Comparison of ENCODE assay signal across 1 cellular context in genomic region chr11:506950-507726, GRCh38.
TF ChIP-seq lines count a peak whose summit lies in the region.

Gene RNH1, minus strand, starts transcription at chr11:507242. Its CDS starts 5,080 bp downstream, at chr11:502162.

TF ChIP-seq in K562, 482 proteins besides CTCF, POLR2A, EP300 and RAD21 (continued from another document):
- TF ChIP-seq PKNOX1 (IDR thresholded peaks at IDR 0.05): peak; percentile 79
- 0 out of 2 replicates have a peak, but pooled peaks have one; percentile 58 for TF ChIP-seq NR3C1 (CRISPR knock-in tag; IDR thresholded peaks at IDR 0.05)
- TF ChIP-seq SP1 (CRISPR knock-in tag; IDR thresholded peaks at IDR 0.05): peak; percentile 77; the same call in 1 of the 2 replicates
- TF ChIP-seq L3MBTL2 (IDR thresholded peaks at IDR 0.05): peak; percentile 85
- no peak for TF ChIP-seq ZNF696 (CRISPR knock-in tag; conservative IDR thresholded peaks at IDR 0.05)
- TF ChIP-seq NR0B1 (IDR thresholded peaks at IDR 0.05; ENCODE audit: partially characterized antibody): no peak
- TF ChIP-seq U2AF1 (optimal IDR thresholded peaks at IDR 0.05; ENCODE audit: low read depth, low read length): no peak
- no peak; the same call in 1 of the 2 replicates for TF ChIP-seq NFIC (IDR thresholded peaks at IDR 0.05)
- peak; percentile 58 for TF ChIP-seq KDM5B (IDR thresholded peaks at IDR 0.05; ENCODE audit: insufficient replicate concordance, low read depth, low read length)
- no peak for TF ChIP-seq ZNF77 (CRISPR knock-in tag; IDR thresholded peaks at IDR 0.05)
- no peak for TF ChIP-seq WHSC1 (IDR thresholded peaks at IDR 0.05; ENCODE audit: low read length)
- TF ChIP-seq KLF13 (tag; IDR thresholded peaks at IDR 0.05; ENCODE audit: borderline replicate concordance, low read depth): no peak
- TF ChIP-seq, protein P1, sequence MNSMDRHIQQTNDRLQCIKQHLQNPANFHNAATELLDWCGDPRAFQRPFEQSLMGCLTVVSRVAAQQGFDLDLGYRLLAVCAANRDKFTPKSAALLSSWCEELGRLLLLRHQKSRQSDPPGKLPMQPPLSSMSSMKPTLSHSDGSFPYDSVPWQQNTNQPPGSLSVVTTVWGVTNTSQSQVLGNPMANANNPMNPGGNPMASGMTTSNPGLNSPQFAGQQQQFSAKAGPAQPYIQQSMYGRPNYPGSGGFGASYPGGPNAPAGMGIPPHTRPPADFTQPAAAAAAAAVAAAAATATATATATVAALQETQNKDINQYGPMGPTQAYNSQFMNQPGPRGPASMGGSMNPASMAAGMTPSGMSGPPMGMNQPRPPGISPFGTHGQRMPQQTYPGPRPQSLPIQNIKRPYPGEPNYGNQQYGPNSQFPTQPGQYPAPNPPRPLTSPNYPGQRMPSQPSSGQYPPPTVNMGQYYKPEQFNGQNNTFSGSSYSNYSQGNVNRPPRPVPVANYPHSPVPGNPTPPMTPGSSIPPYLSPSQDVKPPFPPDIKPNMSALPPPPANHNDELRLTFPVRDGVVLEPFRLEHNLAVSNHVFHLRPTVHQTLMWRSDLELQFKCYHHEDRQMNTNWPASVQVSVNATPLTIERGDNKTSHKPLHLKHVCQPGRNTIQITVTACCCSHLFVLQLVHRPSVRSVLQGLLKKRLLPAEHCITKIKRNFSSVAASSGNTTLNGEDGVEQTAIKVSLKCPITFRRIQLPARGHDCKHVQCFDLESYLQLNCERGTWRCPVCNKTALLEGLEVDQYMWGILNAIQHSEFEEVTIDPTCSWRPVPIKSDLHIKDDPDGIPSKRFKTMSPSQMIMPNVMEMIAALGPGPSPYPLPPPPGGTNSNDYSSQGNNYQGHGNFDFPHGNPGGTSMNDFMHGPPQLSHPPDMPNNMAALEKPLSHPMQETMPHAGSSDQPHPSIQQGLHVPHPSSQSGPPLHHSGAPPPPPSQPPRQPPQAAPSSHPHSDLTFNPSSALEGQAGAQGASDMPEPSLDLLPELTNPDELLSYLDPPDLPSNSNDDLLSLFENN (IDR thresholded peaks at IDR 0.05; ENCODE audit: low read depth in 2 of 2, low read length in 2 of 2): no peak
- TF ChIP-seq RBBP5 (IDR thresholded peaks at IDR 0.05; ENCODE audit: borderline replicate concordance, insufficient read depth, low read length, poor library complexity, severe bottlenecking): peak; percentile 46
- TF ChIP-seq MAZ (CRISPR knock-in tag; conservative IDR thresholded peaks at IDR 0.05 in 1 of 2, IDR thresholded peaks at IDR 0.05 in 1 of 2): peak in 1 of 2 experiments; percentile 88; a peak in 2 of 4 replicates
- no peak for TF ChIP-seq ZSCAN29 (IDR thresholded peaks at IDR 0.05)
- peak; percentile 65; the same call in 1 of the 2 replicates for TF ChIP-seq E2F1 (CRISPR knock-in tag; IDR thresholded peaks at IDR 0.05)
- TF ChIP-seq, protein P2, sequence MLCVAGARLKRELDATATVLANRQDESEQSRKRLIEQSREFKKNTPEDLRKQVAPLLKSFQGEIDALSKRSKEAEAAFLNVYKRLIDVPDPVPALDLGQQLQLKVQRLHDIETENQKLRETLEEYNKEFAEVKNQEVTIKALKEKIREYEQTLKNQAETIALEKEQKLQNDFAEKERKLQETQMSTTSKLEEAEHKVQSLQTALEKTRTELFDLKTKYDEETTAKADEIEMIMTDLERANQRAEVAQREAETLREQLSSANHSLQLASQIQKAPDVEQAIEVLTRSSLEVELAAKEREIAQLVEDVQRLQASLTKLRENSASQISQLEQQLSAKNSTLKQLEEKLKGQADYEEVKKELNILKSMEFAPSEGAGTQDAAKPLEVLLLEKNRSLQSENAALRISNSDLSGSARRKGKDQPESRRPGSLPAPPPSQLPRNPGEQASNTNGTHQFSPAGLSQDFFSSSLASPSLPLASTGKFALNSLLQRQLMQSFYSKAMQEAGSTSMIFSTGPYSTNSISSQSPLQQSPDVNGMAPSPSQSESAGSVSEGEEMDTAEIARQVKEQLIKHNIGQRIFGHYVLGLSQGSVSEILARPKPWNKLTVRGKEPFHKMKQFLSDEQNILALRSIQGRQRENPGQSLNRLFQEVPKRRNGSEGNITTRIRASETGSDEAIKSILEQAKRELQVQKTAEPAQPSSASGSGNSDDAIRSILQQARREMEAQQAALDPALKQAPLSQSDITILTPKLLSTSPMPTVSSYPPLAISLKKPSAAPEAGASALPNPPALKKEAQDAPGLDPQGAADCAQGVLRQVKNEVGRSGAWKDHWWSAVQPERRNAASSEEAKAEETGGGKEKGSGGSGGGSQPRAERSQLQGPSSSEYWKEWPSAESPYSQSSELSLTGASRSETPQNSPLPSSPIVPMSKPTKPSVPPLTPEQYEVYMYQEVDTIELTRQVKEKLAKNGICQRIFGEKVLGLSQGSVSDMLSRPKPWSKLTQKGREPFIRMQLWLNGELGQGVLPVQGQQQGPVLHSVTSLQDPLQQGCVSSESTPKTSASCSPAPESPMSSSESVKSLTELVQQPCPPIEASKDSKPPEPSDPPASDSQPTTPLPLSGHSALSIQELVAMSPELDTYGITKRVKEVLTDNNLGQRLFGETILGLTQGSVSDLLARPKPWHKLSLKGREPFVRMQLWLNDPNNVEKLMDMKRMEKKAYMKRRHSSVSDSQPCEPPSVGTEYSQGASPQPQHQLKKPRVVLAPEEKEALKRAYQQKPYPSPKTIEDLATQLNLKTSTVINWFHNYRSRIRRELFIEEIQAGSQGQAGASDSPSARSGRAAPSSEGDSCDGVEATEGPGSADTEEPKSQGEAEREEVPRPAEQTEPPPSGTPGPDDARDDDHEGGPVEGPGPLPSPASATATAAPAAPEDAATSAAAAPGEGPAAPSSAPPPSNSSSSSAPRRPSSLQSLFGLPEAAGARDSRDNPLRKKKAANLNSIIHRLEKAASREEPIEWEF (CRISPR knock-in tag; IDR thresholded peaks at IDR 0.05): no peak
- TF ChIP-seq HNRNPLL (IDR thresholded peaks at IDR 0.05; ENCODE audit: low read depth, low read length, poor library complexity, severe bottlenecking): no peak
- TF ChIP-seq ZNF239 (CRISPR knock-in tag; IDR thresholded peaks at IDR 0.05): peak; percentile 15; the same call in 1 of the 2 replicates
- no peak for TF ChIP-seq NR2C2 (CRISPR knock-in tag; IDR thresholded peaks at IDR 0.05)
- peak; percentile 48; the same call in 1 of the 2 replicates for TF ChIP-seq NR2C2 (tag; IDR thresholded peaks at IDR 0.05)
- no peak for TF ChIP-seq ZNF398 (CRISPR knock-in tag; IDR thresholded peaks at IDR 0.05)
- no peak for TF ChIP-seq EWSR1 (IDR thresholded peaks at IDR 0.05; ENCODE audit: borderline replicate concordance, low read depth, partially characterized antibody)
- TF ChIP-seq, protein P3, sequence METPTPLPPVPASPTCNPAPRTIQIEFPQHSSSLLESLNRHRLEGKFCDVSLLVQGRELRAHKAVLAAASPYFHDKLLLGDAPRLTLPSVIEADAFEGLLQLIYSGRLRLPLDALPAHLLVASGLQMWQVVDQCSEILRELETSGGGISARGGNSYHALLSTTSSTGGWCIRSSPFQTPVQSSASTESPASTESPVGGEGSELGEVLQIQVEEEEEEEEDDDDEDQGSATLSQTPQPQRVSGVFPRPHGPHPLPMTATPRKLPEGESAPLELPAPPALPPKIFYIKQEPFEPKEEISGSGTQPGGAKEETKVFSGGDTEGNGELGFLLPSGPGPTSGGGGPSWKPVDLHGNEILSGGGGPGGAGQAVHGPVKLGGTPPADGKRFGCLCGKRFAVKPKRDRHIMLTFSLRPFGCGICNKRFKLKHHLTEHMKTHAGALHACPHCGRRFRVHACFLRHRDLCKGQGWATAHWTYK (CRISPR knock-in tag; IDR thresholded peaks at IDR 0.05): peak; percentile 68
- TF ChIP-seq SOX6 (IDR thresholded peaks at IDR 0.05): 0 out of 2 replicates have a peak, but pooled peaks have one; percentile 6
- TF ChIP-seq, protein P4, sequence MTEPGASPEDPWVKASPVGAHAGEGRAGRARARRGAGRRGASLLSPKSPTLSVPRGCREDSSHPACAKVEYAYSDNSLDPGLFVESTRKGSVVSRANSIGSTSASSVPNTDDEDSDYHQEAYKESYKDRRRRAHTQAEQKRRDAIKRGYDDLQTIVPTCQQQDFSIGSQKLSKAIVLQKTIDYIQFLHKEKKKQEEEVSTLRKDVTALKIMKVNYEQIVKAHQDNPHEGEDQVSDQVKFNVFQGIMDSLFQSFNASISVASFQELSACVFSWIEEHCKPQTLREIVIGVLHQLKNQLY (CRISPR knock-in tag; conservative IDR thresholded peaks at IDR 0.05): peak in 1 of 2 experiments; percentile 58; a peak in 1 of 4 replicates
- TF ChIP-seq CREB1 (IDR thresholded peaks at IDR 0.05): no peak
- peak; percentile 11; the same call in 1 of the 2 replicates for TF ChIP-seq CREB1 (CRISPR knock-in tag; IDR thresholded peaks at IDR 0.05)
- peak; percentile 76; the same call in 1 of the 2 replicates for TF ChIP-seq ZNF212 (CRISPR knock-in tag; IDR thresholded peaks at IDR 0.05)
- peak in 1 of 3 experiments; percentile 33 for TF ChIP-seq YY1 (IDR thresholded peaks at IDR 0.05; ENCODE audit: borderline replicate concordance in 1 of 3, control insufficient read depth in 1 of 3, extremely low read depth in 1 of 3, insufficient read depth in 3 of 3, insufficient read length in 1 of 3, insufficient replicate concordance in 2 of 3, low read depth in 1 of 3, low read length in 2 of 3)
- TF ChIP-seq PML (IDR thresholded peaks at IDR 0.05; ENCODE audit: low read length): peak; percentile 32; the same call in 1 of the 2 replicates
- TF ChIP-seq TBL1XR1 (IDR thresholded peaks at IDR 0.05; ENCODE audit: low read length in 2 of 2): no peak
- peak; percentile 80; the same call in 1 of the 2 replicates for TF ChIP-seq KAT7 (CRISPR knock-in tag; IDR thresholded peaks at IDR 0.05; ENCODE audit: borderline replicate concordance)
- no peak for TF ChIP-seq ZKSCAN8 (CRISPR knock-in tag; IDR thresholded peaks at IDR 0.05)
- peak; percentile 72; the same call in 1 of the 2 replicates for TF ChIP-seq KLF6 (CRISPR knock-in tag; IDR thresholded peaks at IDR 0.05; ENCODE audit: borderline replicate concordance)
- TF ChIP-seq, protein P5, sequence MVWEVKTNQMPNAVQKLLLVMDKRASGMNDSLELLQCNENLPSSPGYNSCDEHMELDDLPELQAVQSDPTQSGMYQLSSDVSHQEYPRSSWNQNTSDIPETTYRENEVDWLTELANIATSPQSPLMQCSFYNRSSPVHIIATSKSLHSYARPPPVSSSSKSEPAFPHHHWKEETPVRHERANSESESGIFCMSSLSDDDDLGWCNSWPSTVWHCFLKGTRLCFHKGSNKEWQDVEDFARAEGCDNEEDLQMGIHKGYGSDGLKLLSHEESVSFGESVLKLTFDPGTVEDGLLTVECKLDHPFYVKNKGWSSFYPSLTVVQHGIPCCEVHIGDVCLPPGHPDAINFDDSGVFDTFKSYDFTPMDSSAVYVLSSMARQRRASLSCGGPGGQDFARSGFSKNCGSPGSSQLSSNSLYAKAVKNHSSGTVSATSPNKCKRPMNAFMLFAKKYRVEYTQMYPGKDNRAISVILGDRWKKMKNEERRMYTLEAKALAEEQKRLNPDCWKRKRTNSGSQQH (CRISPR knock-in tag; IDR thresholded peaks at IDR 0.05): peak; percentile 94
- TF ChIP-seq, protein P6, sequence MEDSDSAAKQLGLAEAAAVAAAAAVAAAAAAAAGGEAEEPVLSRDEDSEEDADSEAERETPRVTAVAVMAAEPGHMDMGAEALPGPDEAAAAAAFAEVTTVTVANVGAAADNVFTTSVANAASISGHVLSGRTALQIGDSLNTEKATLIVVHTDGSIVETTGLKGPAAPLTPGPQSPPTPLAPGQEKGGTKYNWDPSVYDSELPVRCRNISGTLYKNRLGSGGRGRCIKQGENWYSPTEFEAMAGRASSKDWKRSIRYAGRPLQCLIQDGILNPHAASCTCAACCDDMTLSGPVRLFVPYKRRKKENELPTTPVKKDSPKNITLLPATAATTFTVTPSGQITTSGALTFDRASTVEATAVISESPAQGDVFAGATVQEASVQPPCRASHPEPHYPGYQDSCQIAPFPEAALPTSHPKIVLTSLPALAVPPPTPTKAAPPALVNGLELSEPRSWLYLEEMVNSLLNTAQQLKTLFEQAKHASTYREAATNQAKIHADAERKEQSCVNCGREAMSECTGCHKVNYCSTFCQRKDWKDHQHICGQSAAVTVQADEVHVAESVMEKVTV (CRISPR knock-in tag; IDR thresholded peaks at IDR 0.05): no peak
- no peak for TF ChIP-seq FOSL1 (tag; conservative IDR thresholded peaks at IDR 0.05)
